ENCODE assay signal across 30 cellular contexts in genomic region chr16:69349508-69349907, GRCh38. TPM values are rescaled to one million over a fixed set of nuclear protein-coding genes. Genes with fewer than 3 reads are reported as not detected.
"Had no signal": no experiment of that assay in that cellular context is flagged by ENCODE, and none has a peak within 500 bp of the region (broad histone marks: within the 10 kb centered on the region; RNA-seq: fewer than 3 reads in every experiment).

No MANE protein-coding gene starts in this region.

- H3K4me1 ChIP-seq: ascending aorta had no signal

- H3K9me3 Mint-ChIP-seq: activated B cell treated with CpG ODN at 0.5 μM for 24 hours; activated CD4-positive, alpha-beta T cell treated with anti-CD3 and anti-CD28 coated beads, Interleukin-2, amount 10 ng/mL, durations not matched to agents 24 days and 14 days; activated naive CD4-positive, alpha-beta T cell treated with anti-CD3 and anti-CD28 coated beads, Interleukin-2, amount 50 U/mL, for 24 hours; activated T-cell treated with anti-CD3 and anti-CD28 coated beads, Interleukin-2, amount 50 U/mL, for 24 hours; activated T-helper 1 cell treated with anti-CD3 and anti-CD28 coated beads, Interleukin-12 subunit alpha, Interleukin-12 subunit beta, Interleukin-2, Interleukin-4 antibody, amounts not matched to agents 30 ng/mL and 10 ng/mL and 1 ng/mL, durations not matched to agents 14 hours and 24 hours and 36 hours; central memory CD8-positive, alpha-beta T cell; T-helper 1 cell treated with Interleukin-12 subunit alpha and Interleukin-12 subunit beta and Interleukin-4 antibody, amounts not matched to agents 30 μg/mL and 1 μg/mL, for 36 hours had no signal

- FAIRE-seq: RCC 7860 had no signal

- H3K4me1 Mint-ChIP-seq: activated CD4-positive, alpha-beta T cell treated with anti-CD3 and anti-CD28 coated beads, Interleukin-2, amount 10 ng/mL, durations not matched to agents 24 days and 14 days had no signal

- H3K9me3 ChIP-seq: ascending aorta, body of pancreas, SK-N-SH had no signal

- H3K4me3 ChIP-seq: ascending aorta had no signal

- ATAC-seq: activated CD8-positive, alpha-beta memory T cell treated with anti-CD3 and anti-CD28 coated beads, Interleukin-2, amount 10 ng/mL, durations not matched to agents 7 days and 5 days; body of pancreas; PC-3 had no signal

- H3K27me3 Mint-ChIP-seq: activated B cell treated with CpG ODN at 0.5 μM for 24 hours; activated CD4-positive, alpha-beta T cell treated with anti-CD3 and anti-CD28 coated beads, Interleukin-2, amount 10 ng/mL, durations not matched to agents 24 days and 14 days; activated CD8-positive, alpha-beta memory T cell treated with anti-CD3 and anti-CD28 coated beads, Interleukin-2, amount 10 ng/mL, durations not matched to agents 7 days and 5 days; activated naive CD4-positive, alpha-beta T cell treated with anti-CD3 and anti-CD28 coated beads, Interleukin-2, amount 50 U/mL, for 24 hours; activated T-cell treated with anti-CD3 and anti-CD28 coated beads, Interleukin-2, amount 50 U/mL, for 24 hours; central memory CD8-positive, alpha-beta T cell had no signal

- H3K27me3 ChIP-seq: ascending aorta, body of pancreas had no signal

- H3K4me3 Mint-ChIP-seq: activated B cell treated with CpG ODN at 0.5 μM for 24 hours; activated CD4-positive, alpha-beta T cell treated with anti-CD3 and anti-CD28 coated beads, Interleukin-2, amount 10 ng/mL, durations not matched to agents 24 days and 14 days; activated CD8-positive, alpha-beta memory T cell treated with anti-CD3 and anti-CD28 coated beads, Interleukin-2, amount 10 ng/mL, durations not matched to agents 7 days and 5 days; activated naive CD4-positive, alpha-beta T cell treated with anti-CD3 and anti-CD28 coated beads, Interleukin-2, amount 50 U/mL, for 24 hours; activated T-cell treated with anti-CD3 and anti-CD28 coated beads, Interleukin-2, amount 50 U/mL, for 24 hours; activated T-helper 1 cell treated with anti-CD3 and anti-CD28 coated beads, Interleukin-12 subunit alpha, Interleukin-12 subunit beta, Interleukin-2, Interleukin-4 antibody, amounts not matched to agents 30 ng/mL and 10 ng/mL and 1 ng/mL, durations not matched to agents 14 hours and 24 hours and 36 hours; central memory CD8-positive, alpha-beta T cell; T-helper 1 cell treated with Interleukin-12 subunit alpha and Interleukin-12 subunit beta and Interleukin-4 antibody, amounts not matched to agents 30 μg/mL and 1 μg/mL, for 36 hours had no signal

- H3K27ac Mint-ChIP-seq: activated B cell treated with CpG ODN at 0.5 μM for 24 hours; activated CD4-positive, alpha-beta T cell treated with anti-CD3 and anti-CD28 coated beads, Interleukin-2, amount 10 ng/mL, durations not matched to agents 24 days and 14 days; activated naive CD4-positive, alpha-beta T cell treated with anti-CD3 and anti-CD28 coated beads, Interleukin-2, amount 50 U/mL, for 24 hours; activated T-cell treated with anti-CD3 and anti-CD28 coated beads, Interleukin-2, amount 50 U/mL, for 24 hours; activated T-helper 1 cell treated with anti-CD3 and anti-CD28 coated beads, Interleukin-12 subunit alpha, Interleukin-12 subunit beta, Interleukin-2, Interleukin-4 antibody, amounts not matched to agents 30 ng/mL and 10 ng/mL and 1 ng/mL, durations not matched to agents 14 hours and 24 hours and 36 hours; T-helper 1 cell treated with Interleukin-12 subunit alpha and Interleukin-12 subunit beta and Interleukin-4 antibody, amounts not matched to agents 30 μg/mL and 1 μg/mL, for 36 hours had no signal

- DNase-seq: activated B cell treated with CpG ODN at 0.5 μM for 24 hours; activated CD4-positive, alpha-beta T cell treated with anti-CD3 and anti-CD28 coated beads for 1 hour; activated CD4-positive, alpha-beta T cell treated with anti-CD3 and anti-CD28 coated beads, Interleukin-2, amount 10 ng/mL, durations not matched to agents 24 days and 14 days; activated CD4-positive, alpha-beta T cell treated with anti-CD3 and anti-CD28 coated beads, Interleukin-2, amount 50 U/mL, for 48 hours; activated CD8-positive, alpha-beta memory T cell treated with anti-CD3 and anti-CD28 coated beads, Interleukin-2, amount 10 ng/mL, durations not matched to agents 7 days and 5 days; activated effector memory CD4-positive, alpha-beta T cell treated with Interleukin-2 at 50 U/mL for 16 hours; activated naive CD4-positive, alpha-beta T cell; activated T-cell treated with anti-CD3 and anti-CD28 coated beads, Interleukin-2, amount 50 U/mL, for 24 hours; amniotic stem cell; body of pancreas; KG1; MV-4-11; NCI-H1092 treated with DMSO at 0.1 percent for 48 hours; NCI-H1417 treated with DMSO at 0.1 percent for 48 hours; NCI-H1694; NCI-H2029; NCI-H2107; NCI-H2171 treated with DMSO at 0.1 percent for 48 hours; NCI-H226; NCI-H526 treated with DMSO at 0.1 percent for 48 hours; PC-3; SK-N-SH had no signal

- H3K27ac ChIP-seq: ascending aorta had no signal

RNA-seq across cellular contexts. Expression of gene TMED6, which starts 2.1 kb away (rescaled TPM):
- total RNA-seq: ascending aorta, LHCN-M2, M059J, PC-3 had no signal
- polyA plus RNA-seq: SK-N-SH had no signal
